8 cellular contexts compared by ENCODE assay signal in the genomic region with DNA sequence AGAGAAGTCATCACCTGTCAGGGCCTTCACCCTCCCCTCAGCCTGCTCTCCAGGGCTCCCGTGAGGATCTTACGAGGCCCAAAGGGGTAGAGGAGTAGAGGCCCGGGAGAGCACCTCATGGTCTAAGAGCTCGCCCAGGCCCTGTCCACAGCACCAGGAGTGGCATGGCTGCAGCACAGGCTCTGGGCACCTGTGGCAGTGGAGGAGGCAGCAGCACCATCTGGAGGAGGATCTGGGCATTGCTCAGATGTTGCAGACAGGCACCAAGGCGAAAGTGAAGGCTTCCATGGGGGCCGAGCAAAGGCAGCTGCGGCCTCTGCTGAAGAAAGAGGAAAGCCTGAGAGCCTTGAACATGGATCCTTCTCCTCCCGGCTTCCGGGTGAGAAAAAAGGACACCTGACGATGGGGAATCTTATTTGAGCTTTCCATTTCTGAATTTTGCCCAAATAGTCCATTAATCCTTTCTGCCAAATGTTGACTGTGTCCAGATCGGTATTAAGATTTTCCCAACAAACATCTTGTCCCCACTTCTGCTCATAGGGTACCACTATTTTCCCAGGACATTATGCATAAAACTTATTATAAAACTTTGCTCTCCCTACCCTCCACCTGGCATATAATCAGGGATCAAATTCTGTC.
DNase-seq lines count a peak whose midpoint lies in the region; ATAC-seq, FAIRE-seq and TF ChIP-seq lines count a peak whose summit lies in the region.

No MANE protein-coding gene starts in this region.

- TF ChIP-seq CTCF in AG09309 (IDR thresholded peaks at IDR 0.05; ENCODE audit: control insufficient read depth, insufficient read depth, low read depth, low read length, missing control alignments) (peak; percentile 77), epithelial cell of esophagus (IDR thresholded peaks at IDR 0.05; ENCODE audit: insufficient read depth, low read depth, low read length, missing control alignments) (peak; percentile 81), nephron (IDR thresholded peaks at IDR 0.05; ENCODE audit: unreplicated experiment in 3 of 3) (peak; percentile 27 to 47 (median 39))

- peak; percentile 99 for ATAC-seq in GM18517 (IDR thresholded peaks at IDR 0.05; ENCODE audit: unreplicated experiment)
- peak; percentile 80 for ATAC-seq in HG02970 (IDR thresholded peaks at IDR 0.05; ENCODE audit: low FRiP score, unreplicated experiment)

- no peaks in the 10 kb centered on the region for H3K36me3 Mint-ChIP-seq in activated CD4-positive, alpha-beta memory T cell treated with anti-CD3 and anti-CD28 coated beads, Interleukin-2, amount 10 ng/mL, durations not matched to agents 7 days and 5 days (ENCODE audit: low read depth)
- no peaks in the 10 kb centered on the region for H3K36me3 Mint-ChIP-seq in nephron (ENCODE audit: low read depth)

- no peaks in the 10 kb centered on the region for H3K9me3 Mint-ChIP-seq in activated CD4-positive, alpha-beta memory T cell treated with anti-CD3 and anti-CD28 coated beads, Interleukin-2, amount 10 ng/mL, durations not matched to agents 7 days and 5 days
- peaks cover 2% of the 10 kb centered on the region for H3K9me3 Mint-ChIP-seq in nephron

- POLR2A ChIA-PET in activated CD4-positive, alpha-beta memory T cell treated with anti-CD3 and anti-CD28 coated beads, Interleukin-2, amount 10 ng/mL, durations not matched to agents 7 days and 5 days (lab: Charles Lee): interaction anchor here (1.2 kb wide), 1 partner anchor 313 kb away, joined by 3 read pairs; no protein-coding TSS in a partner anchor

- DNase-seq in AG09309 (ENCODE audit: low read depth) (no peak), NCI-H446 treated with DMSO at 0.1 percent for 48 hours (lab: John Stamatoyannopoulos, UW) (peak; percentile 56), epithelial cell of esophagus (ENCODE audit: low read depth) (peak; percentile 64), urothelium cell line (ENCODE audit: low spot score) (peak; percentile 42)
- DNase-seq in activated CD4-positive, alpha-beta memory T cell treated with anti-CD3 and anti-CD28 coated beads, Interleukin-2, amount 10 ng/mL, durations not matched to agents 7 days and 5 days: peak; percentile 81

- H3K4me3 Mint-ChIP-seq in activated CD4-positive, alpha-beta memory T cell treated with anti-CD3 and anti-CD28 coated beads, Interleukin-2, amount 10 ng/mL, durations not matched to agents 7 days and 5 days: no peak overlapping the region
- H3K4me3 Mint-ChIP-seq in nephron: no peak overlapping the region

- no peak for FAIRE-seq in urothelium cell line (lab: Jason Lieb, UNC)

- H3K27me3 Mint-ChIP-seq in activated CD4-positive, alpha-beta memory T cell treated with anti-CD3 and anti-CD28 coated beads, Interleukin-2, amount 10 ng/mL, durations not matched to agents 7 days and 5 days: peaks cover 6% of the 10 kb centered on the region
- H3K27me3 Mint-ChIP-seq in nephron (ENCODE audit: low read depth): no peaks in the 10 kb centered on the region

- CTCF ChIA-PET in activated CD4-positive, alpha-beta memory T cell treated with anti-CD3 and anti-CD28 coated beads, Interleukin-2, amount 10 ng/mL, durations not matched to agents 7 days and 5 days (lab: Charles Lee): interaction anchor here (0.5 to 2.3 kb wide), 11 partner anchors 9 to 492 kb away, joined by 3 to 9 read pairs (median 4); no protein-coding TSS in a partner anchor

- H3K4me1 Mint-ChIP-seq in activated CD4-positive, alpha-beta memory T cell treated with anti-CD3 and anti-CD28 coated beads, Interleukin-2, amount 10 ng/mL, durations not matched to agents 7 days and 5 days: peaks cover 9% of the 10 kb centered on the region
- H3K4me1 Mint-ChIP-seq in nephron: no peaks in the 10 kb centered on the region

- H3K27ac Mint-ChIP-seq in activated CD4-positive, alpha-beta memory T cell treated with anti-CD3 and anti-CD28 coated beads, Interleukin-2, amount 10 ng/mL, durations not matched to agents 7 days and 5 days: no peak overlapping the region
- no peak overlapping the region for H3K27ac Mint-ChIP-seq in nephron

- H3K4me3 ChIP-seq in AG09309 (ENCODE audit: control insufficient read depth, low read depth, low read length) (no peak overlapping the region), epithelial cell of esophagus (ENCODE audit: low read length) (no peak overlapping the region)
